Comparison of ENCODE assay signal across 15 cellular contexts in genomic region chr13:97914537-97914936, GRCh38.
"Had no signal": no experiment of that assay in that cellular context is flagged by ENCODE, and none has a peak within 500 bp of the region (broad histone marks: within the 10 kb centered on the region; RNA-seq: fewer than 3 reads in every experiment).

No MANE protein-coding gene starts in this region.

- H3K9me3 ChIP-seq: mucosa of descending colon, pancreas had no signal

- H3K4me2 ChIP-seq: neural progenitor cell had no signal

- ATAC-seq: activated CD8-positive, alpha-beta memory T cell treated with anti-CD3 and anti-CD28 coated beads, Interleukin-2, amount 10 ng/mL, durations not matched to agents 7 days and 5 days; mucosa of descending colon; pancreas; sciatic nerve had no signal

- H3K36me3 ChIP-seq: neural progenitor cell, pancreas had no signal

- H3K27me3 ChIP-seq: neural progenitor cell, pancreas had no signal

- H3K4me1 ChIP-seq: neural progenitor cell, pancreas had no signal

- H3K9ac ChIP-seq: neural progenitor cell had no signal

- H3K27ac ChIP-seq: coronary artery, neural progenitor cell, pancreas had no signal

- DNase-seq: activated B cell treated with CpG ODN at 0.5 μM for 24 hours; activated CD4-positive, alpha-beta memory T cell treated with anti-CD3 and anti-CD28 coated beads, Interleukin-2, amount 10 ng/mL, durations not matched to agents 7 days and 5 days; activated CD4-positive, alpha-beta T cell treated with anti-CD3 and anti-CD28 coated beads for 4 hours; activated CD8-positive, alpha-beta memory T cell treated with anti-CD3 and anti-CD28 coated beads, Interleukin-2, amount 10 ng/mL, durations not matched to agents 7 days and 5 days; amniotic stem cell; effector CD4-positive, alpha-beta T cell; immature natural killer cell; mucosa of descending colon; naive B cell; pancreas; stimulated activated CD8-positive, alpha-beta memory T cell treated with anti-CD3 and anti-CD28 coated beads, Interleukin-4, amount 100 ng/mL, for 48 hours; stimulated activated naive CD4-positive, alpha-beta T cell had no signal

- H3K4me3 ChIP-seq: coronary artery, mucosa of descending colon, neural progenitor cell, pancreas had no signal

- H2AFZ ChIP-seq: neural progenitor cell had no signal
